In genomic region chr6:118260833-118261232, GRCh38 we compare ENCODE assay signal across 28 cellular contexts.
"Had no signal": no experiment of that assay in that cellular context is flagged by ENCODE, and none has a peak within 500 bp of the region (broad histone marks: within the 10 kb centered on the region; RNA-seq: fewer than 3 reads in every experiment).

No MANE protein-coding gene starts in this region.

- H3K4me3 ChIP-seq: lung, smooth muscle cell, stomach, suprapubic skin, tibial nerve had no signal

- H3K27me3 ChIP-seq: stomach, suprapubic skin, tibial nerve had no signal

- H3K27ac Mint-ChIP-seq: activated CD4-positive, alpha-beta T cell treated with anti-CD3 and anti-CD28 coated beads, Interleukin-2, amount 10 ng/mL, durations not matched to agents 7 days and 5 days; activated CD8-positive, alpha-beta memory T cell treated with anti-CD3 and anti-CD28 coated beads, Interleukin-2, amount 10 ng/mL, durations not matched to agents 7 days and 5 days; activated CD8-positive, alpha-beta T cell treated with anti-CD3 and anti-CD28 coated beads for 36 hours; activated naive CD4-positive, alpha-beta T cell treated with anti-CD3 and anti-CD28 coated beads, Interleukin-2, amount 10 ng/mL, durations not matched to agents 7 days and 5 days; activated naive CD8-positive, alpha-beta T cell treated with anti-CD3 and anti-CD28 coated beads, Interleukin-2, amount 50 U/mL, for 24 hours; brain; naive B cell; stimulated activated memory B cell treated with anti-CD40 and anti-IgM and Interleukin-4, amounts not matched to agents 10 μg/mL and 1 μg/mL and 100 μg/mL, for 72 hours had no signal

- H3K4me1 Mint-ChIP-seq: activated CD4-positive, alpha-beta T cell treated with anti-CD3 and anti-CD28 coated beads, Interleukin-2, amount 10 ng/mL, durations not matched to agents 7 days and 5 days; activated CD8-positive, alpha-beta memory T cell treated with anti-CD3 and anti-CD28 coated beads, Interleukin-2, amount 10 ng/mL, durations not matched to agents 7 days and 5 days; activated naive CD4-positive, alpha-beta T cell treated with anti-CD3 and anti-CD28 coated beads, Interleukin-2, amount 10 ng/mL, durations not matched to agents 7 days and 5 days; activated naive CD8-positive, alpha-beta T cell treated with anti-CD3 and anti-CD28 coated beads, Interleukin-2, amount 50 U/mL, for 24 hours; central memory CD8-positive, alpha-beta T cell; naive B cell; stimulated activated memory B cell treated with anti-CD40 and anti-IgM and Interleukin-4, amounts not matched to agents 10 μg/mL and 1 μg/mL and 100 μg/mL, for 72 hours had no signal

- H3K9me3 Mint-ChIP-seq: activated CD4-positive, alpha-beta T cell treated with anti-CD3 and anti-CD28 coated beads, Interleukin-2, amount 10 ng/mL, durations not matched to agents 7 days and 5 days; central memory CD8-positive, alpha-beta T cell had no signal

- DNase-seq: activated CD4-positive, alpha-beta T cell treated with anti-CD3 and anti-CD28 coated beads, Interleukin-2, amount 10 ng/mL, durations not matched to agents 7 days and 5 days; activated CD4-positive, CD25-positive, alpha-beta regulatory T cell treated with anti-CD3 and anti-CD28 coated beads, Interleukin-2, amount 50 U/mL, for 72 hours; activated CD8-positive, alpha-beta memory T cell treated with anti-CD3 and anti-CD28 coated beads, Interleukin-2, amount 10 ng/mL, durations not matched to agents 7 days and 5 days; activated CD8-positive, alpha-beta T cell treated with anti-CD3 and anti-CD28 coated beads for 36 hours; activated effector memory CD4-positive, alpha-beta T cell treated with anti-CD3 and anti-CD28 coated beads, Interleukin-2, amount 50 U/mL, for 16 hours; activated naive CD4-positive, alpha-beta T cell treated with anti-CD3 and anti-CD28 coated beads, Interleukin-2, amount 10 ng/mL, durations not matched to agents 7 days and 5 days; activated naive CD8-positive, alpha-beta T cell treated with anti-CD3 and anti-CD28 coated beads, Interleukin-2, amount 50 U/mL, for 24 hours; activated T-cell treated with anti-CD3 and anti-CD28 coated beads for 4 hours; aorta; effector memory CD4-positive, alpha-beta T cell; naive B cell; nucleus accumbens; posterior cingulate gyrus; stimulated activated CD4-positive, alpha-beta T cell treated with anti-CD3 and anti-CD28 coated beads, Interleukin-15, amount 100 ng/mL, for 24 hours; stomach; WERI-Rb-1 had no signal

- H3K27me3 Mint-ChIP-seq: activated naive CD8-positive, alpha-beta T cell treated with anti-CD3 and anti-CD28 coated beads, Interleukin-2, amount 50 U/mL, for 24 hours; brain; central memory CD8-positive, alpha-beta T cell; stimulated activated memory B cell treated with anti-CD40 and anti-IgM and Interleukin-4, amounts not matched to agents 10 μg/mL and 1 μg/mL and 100 μg/mL, for 72 hours had no signal

- H3K27ac ChIP-seq: stomach, suprapubic skin, WERI-Rb-1 had no signal

- ATAC-seq: activated CD8-positive, alpha-beta memory T cell treated with anti-CD3 and anti-CD28 coated beads, Interleukin-2, amount 10 ng/mL, durations not matched to agents 7 days and 5 days; activated CD8-positive, alpha-beta T cell treated with anti-CD3 and anti-CD28 coated beads for 36 hours; activated naive CD8-positive, alpha-beta T cell treated with anti-CD3 and anti-CD28 coated beads, Interleukin-2, amount 50 U/mL, for 24 hours; esophagus mucosa; left lobe of liver; sciatic nerve; stimulated activated memory B cell treated with anti-CD40 and anti-IgM and Interleukin-4, amounts not matched to agents 10 μg/mL and 1 μg/mL and 100 μg/mL, for 72 hours had no signal

- H3K36me3 Mint-ChIP-seq: activated naive CD4-positive, alpha-beta T cell treated with anti-CD3 and anti-CD28 coated beads, Interleukin-2, amount 10 ng/mL, durations not matched to agents 7 days and 5 days; naive B cell; stimulated activated memory B cell treated with anti-CD40 and anti-IgM and Interleukin-4, amounts not matched to agents 10 μg/mL and 1 μg/mL and 100 μg/mL, for 72 hours had no signal

- FAIRE-seq: colon, urothelium cell line had no signal

- H3K4me1 ChIP-seq: stomach, suprapubic skin had no signal

- H3K4me3 Mint-ChIP-seq: activated CD4-positive, alpha-beta T cell treated with anti-CD3 and anti-CD28 coated beads, Interleukin-2, amount 10 ng/mL, durations not matched to agents 7 days and 5 days; activated CD8-positive, alpha-beta memory T cell treated with anti-CD3 and anti-CD28 coated beads, Interleukin-2, amount 10 ng/mL, durations not matched to agents 7 days and 5 days; activated CD8-positive, alpha-beta T cell treated with anti-CD3 and anti-CD28 coated beads for 36 hours; activated naive CD4-positive, alpha-beta T cell treated with anti-CD3 and anti-CD28 coated beads, Interleukin-2, amount 10 ng/mL, durations not matched to agents 7 days and 5 days; activated naive CD8-positive, alpha-beta T cell treated with anti-CD3 and anti-CD28 coated beads, Interleukin-2, amount 50 U/mL, for 24 hours; brain; central memory CD8-positive, alpha-beta T cell; naive B cell; stimulated activated memory B cell treated with anti-CD40 and anti-IgM and Interleukin-4, amounts not matched to agents 10 μg/mL and 1 μg/mL and 100 μg/mL, for 72 hours had no signal

- H3K9me3 ChIP-seq: stomach, suprapubic skin had no signal

- H3K36me3 ChIP-seq: stomach, suprapubic skin, tibial nerve, WERI-Rb-1 had no signal
